ENCODE assay signal across 8 cellular contexts in the genomic region with DNA sequence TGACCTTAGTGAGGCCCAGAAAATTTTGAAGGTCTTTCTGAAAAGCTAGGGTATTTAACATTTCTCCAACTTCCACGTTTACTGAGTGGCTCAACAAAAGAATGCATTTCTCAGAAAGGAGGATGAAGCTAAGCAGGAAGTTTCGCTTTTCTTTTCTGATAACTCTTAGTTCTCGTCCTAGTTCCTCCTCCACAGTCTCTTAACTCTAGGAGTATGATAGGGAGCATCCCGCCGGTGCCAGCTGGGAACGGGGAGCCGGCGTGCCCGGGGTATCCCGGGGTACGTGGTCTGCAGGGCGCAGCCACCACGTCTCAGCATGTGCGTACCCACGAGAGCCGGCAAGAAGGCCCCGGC. TPM values are rescaled to one million over a fixed set of nuclear protein-coding genes. Genes with fewer than 3 reads are reported as not detected.
DNase-seq lines count a peak whose midpoint lies in the region; ATAC-seq and FAIRE-seq lines count a peak whose summit lies in the region.

No MANE protein-coding gene starts in this region.

- H3K4me3 Mint-ChIP-seq in naive thymus-derived CD8-positive, alpha-beta T cell = peak overlapping the region; percentile 93 to 100 (median 98)

- peak overlapping the region; percentile 94 to 99 (median 98) for H3K27ac Mint-ChIP-seq in naive thymus-derived CD8-positive, alpha-beta T cell

- H3K27me3 ChIP-seq in ectodermal cell (ENCODE audit: control insufficient read depth, insufficient read depth, low read length, poor library complexity, severe bottlenecking) = no peaks in the 10 kb centered on the region

- H3K4me3 ChIP-seq in ectodermal cell (ENCODE audit: insufficient read depth, low read depth, low read length) = peak overlapping the region; percentile 98

- H3K27ac ChIP-seq in ectodermal cell (ENCODE audit: insufficient read depth, low read depth, low read length, poor library complexity, severe bottlenecking) = no peak overlapping the region

- H3K9me3 Mint-ChIP-seq in naive thymus-derived CD8-positive, alpha-beta T cell = no peaks in the 10 kb centered on the region

- H3K9me3 ChIP-seq in ectodermal cell (ENCODE audit: control insufficient read depth, low read length) = no peaks in the 10 kb centered on the region

- H3K4me1 Mint-ChIP-seq in naive thymus-derived CD8-positive, alpha-beta T cell = peaks cover 29 to 73% (median 66%) of the 10 kb centered on the region in 4 donors

- peak; percentile 27 for ATAC-seq in GM21723 (IDR thresholded peaks at IDR 0.05; ENCODE audit: unreplicated experiment)
- peak; percentile 7 to 17 for ATAC-seq in naive thymus-derived CD8-positive, alpha-beta T cell

- FAIRE-seq in urothelium cell line (lab: Jason Lieb, UNC) = no peak

- DNase-seq in D341Med (ENCODE audit: low spot score) = peak; percentile 72
- DNase-seq in LoVo (ENCODE audit: low spot score) = peak; percentile 14
- DNase-seq in naive thymus-derived CD8-positive, alpha-beta T cell = no peak
- DNase-seq in urothelium cell line (ENCODE audit: low spot score) = no peak
- no peak for DNase-seq in stimulated activated CD4-positive, alpha-beta T cell treated with anti-CD3 and anti-CD28 coated beads, Interleukin-15, amount 100 ng/mL, for 24 hours
- DNase-seq in SK-N-DZ (ENCODE audit: low spot score) = no peak

- H3K27me3 Mint-ChIP-seq in naive thymus-derived CD8-positive, alpha-beta T cell = peaks cover 0 to 1% (median 0%) of the 10 kb centered on the region in 5 donors

- peaks cover 14% of the 10 kb centered on the region for H3K4me1 ChIP-seq in ectodermal cell (ENCODE audit: control insufficient read depth, insufficient read depth, low read length)

- POLR2A ChIA-PET in naive thymus-derived CD8-positive, alpha-beta T cell (lab: Charles Lee) = interaction anchor here (0.6 to 3.9 kb wide), 24 partner anchors 9 to 1544 kb away, joined by 3 to 119 read pairs (median 6); a partner anchor contains a TSS

- H3K36me3 Mint-ChIP-seq in naive thymus-derived CD8-positive, alpha-beta T cell = peaks cover 8 to 48% (median 16%) of the 10 kb centered on the region in 3 donors

- no peaks in the 10 kb centered on the region for H3K36me3 ChIP-seq in ectodermal cell (ENCODE audit: control insufficient read depth, insufficient read depth, low read length)

- WGBS in ectodermal cell, 2 experiments = 0 to 1% methylated on average over 17 of the region's 17 CpGs

RNA-seq across cellular contexts. Expression of a gene that starts 0.3 kb away (rescaled TPM):
- polyA plus RNA-seq in ectodermal cell (2013, experiment 1 of 4) = 160 TPM
- 152 TPM for polyA plus RNA-seq in ectodermal cell (2013, experiment 2 of 4)
- polyA plus RNA-seq in ectodermal cell (2013, experiment 3 of 4) = 128 TPM
- polyA plus RNA-seq in ectodermal cell (2013, experiment 4 of 4) = 132 TPM
- 100 to 1,000 TPM; 140 to 142 TPM for total RNA-seq in naive thymus-derived CD8-positive, alpha-beta T cell
- polyA plus RNA-seq in naive thymus-derived CD8-positive, alpha-beta T cell = 100 to 1,000 TPM; 194 to 214 (median 209) TPM
- 302 and 330 TPM in 2 replicates for polyA plus RNA-seq in SK-N-DZ (2014; cell fraction: cytosol; rRNA removed)
- 113 and 176 TPM in 2 replicates for polyA plus RNA-seq in SK-N-DZ (2014; cell fraction: nucleus; rRNA removed)

RNA-seq across cellular contexts. Expression of a gene that starts 0.5 kb away (rescaled TPM):
- polyA plus RNA-seq in ectodermal cell (2013, experiment 1 of 4) = 31.0 TPM
- 23.9 TPM for polyA plus RNA-seq in ectodermal cell (2013, experiment 2 of 4)
- 23.5 TPM for polyA plus RNA-seq in ectodermal cell (2013, experiment 3 of 4)
- polyA plus RNA-seq in ectodermal cell (2013, experiment 4 of 4) = 31.9 TPM
- total RNA-seq in naive thymus-derived CD8-positive, alpha-beta T cell = 10 to 100 TPM; 89.8 to 92.1 TPM
- polyA plus RNA-seq in naive thymus-derived CD8-positive, alpha-beta T cell = 100 to 1,000 TPM in 2 of 3 donors, 10 to 100 TPM in 1; 96.4 to 137 (median 125) TPM
- 120 and 131 TPM in 2 replicates for polyA plus RNA-seq in SK-N-DZ (2014; cell fraction: cytosol; rRNA removed)
- polyA plus RNA-seq in SK-N-DZ (2014; cell fraction: nucleus; rRNA removed) = 64.6 and 72.4 TPM in 2 replicates

RNA-seq across cellular contexts. Expression of a gene that starts 24.0 kb away (rescaled TPM):
- polyA plus RNA-seq in ectodermal cell (2013, experiment 1 of 4) = 72.7 TPM
- 79.9 TPM for polyA plus RNA-seq in ectodermal cell (2013, experiment 2 of 4)
- polyA plus RNA-seq in ectodermal cell (2013, experiment 3 of 4) = 47.6 TPM
- polyA plus RNA-seq in ectodermal cell (2013, experiment 4 of 4) = 56.8 TPM
- total RNA-seq in naive thymus-derived CD8-positive, alpha-beta T cell = 10 to 100 TPM; 66.6 to 69.6 TPM
- 10 to 100 TPM; 35.0 to 41.5 (median 39.8) TPM for polyA plus RNA-seq in naive thymus-derived CD8-positive, alpha-beta T cell
- 76.0 and 83.0 TPM in 2 replicates for polyA plus RNA-seq in SK-N-DZ (2014; cell fraction: cytosol; rRNA removed)
- polyA plus RNA-seq in SK-N-DZ (2014; cell fraction: nucleus; rRNA removed) = 43.9 and 55.5 TPM in 2 replicates

RNA-seq across cellular contexts. Expression of a gene that starts 29.7 kb away (rescaled TPM):
- not detected for polyA plus RNA-seq in ectodermal cell (2013, experiment 1 of 4)
- polyA plus RNA-seq in ectodermal cell (2013, experiment 2 of 4) = not detected
- not detected for polyA plus RNA-seq in ectodermal cell (2013, experiment 3 of 4)
- polyA plus RNA-seq in ectodermal cell (2013, experiment 4 of 4) = not detected
- total RNA-seq in naive thymus-derived CD8-positive, alpha-beta T cell = not detected
- polyA plus RNA-seq in naive thymus-derived CD8-positive, alpha-beta T cell = not detected
- polyA plus RNA-seq in SK-N-DZ (2014; cell fraction: cytosol; rRNA removed) = not detected in 2 replicates
- not detected in 2 replicates for polyA plus RNA-seq in SK-N-DZ (2014; cell fraction: nucleus; rRNA removed)

RNA-seq across cellular contexts. Expression of a gene that starts 54.1 kb away (rescaled TPM):
- polyA plus RNA-seq in ectodermal cell (2013, experiment 1 of 4) = not detected
- polyA plus RNA-seq in ectodermal cell (2013, experiment 2 of 4) = not detected
- not detected for polyA plus RNA-seq in ectodermal cell (2013, experiment 3 of 4)
- polyA plus RNA-seq in ectodermal cell (2013, experiment 4 of 4) = not detected
- not detected for total RNA-seq in naive thymus-derived CD8-positive, alpha-beta T cell
- polyA plus RNA-seq in naive thymus-derived CD8-positive, alpha-beta T cell = not detected
- not detected in 2 replicates for polyA plus RNA-seq in SK-N-DZ (2014; cell fraction: cytosol; rRNA removed)
- not detected in 2 replicates for polyA plus RNA-seq in SK-N-DZ (2014; cell fraction: nucleus; rRNA removed)

Comparison
In these comparisons a context has a peak if more than half of its experiments do, and no peak if none do; other contexts are left out.
1. DNase-seq: peak in D341Med (single experiment) and LoVo (single experiment); none in naive thymus-derived CD8-positive, alpha-beta T cell (0 of 10), urothelium cell line (single experiment), stimulated activated CD4-positive, alpha-beta T cell treated with anti-CD3 and anti-CD28 coated beads, Interleukin-15, amount 100 ng/mL, for 24 hours (single experiment) and SK-N-DZ (single experiment).